Comparison of ENCODE assay signal across 9 cellular contexts in the genomic region with DNA sequence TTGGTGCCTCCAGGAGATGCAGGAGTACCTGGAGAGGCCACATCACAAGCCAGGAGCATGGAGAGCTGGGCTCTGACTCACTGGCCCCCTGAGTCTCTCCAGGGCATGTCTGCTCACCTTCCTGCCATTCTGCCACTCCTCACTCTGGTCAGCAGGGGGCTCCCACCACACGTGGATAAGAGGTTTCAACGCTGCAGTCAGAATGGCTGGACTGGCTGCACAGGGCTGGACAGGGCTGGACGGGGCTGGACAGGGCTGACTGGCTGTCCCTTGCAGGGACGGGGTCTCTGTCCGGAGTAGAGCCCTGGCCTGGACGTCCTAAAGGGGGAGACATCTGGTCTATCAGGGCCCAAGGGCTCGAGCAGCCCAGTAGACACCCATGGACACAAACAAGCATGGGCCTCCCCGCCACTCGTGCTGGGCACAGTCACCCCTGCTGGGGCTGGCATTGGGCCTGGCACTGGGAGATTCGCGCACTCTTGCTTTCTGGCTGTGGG. TPM values are rescaled to one million over a fixed set of nuclear protein-coding genes. Genes with fewer than 3 reads are reported as not detected.
DNase-seq lines count a peak whose midpoint lies in the region; ATAC-seq and TF ChIP-seq lines count a peak whose summit lies in the region.
"Had no signal": no experiment of that assay in that cellular context is flagged by ENCODE, and none has a peak within 500 bp of the region (broad histone marks: within the 10 kb centered on the region; RNA-seq: fewer than 3 reads in every experiment).

No MANE protein-coding gene starts in this region.

- H3K36me3 Mint-ChIP-seq in activated naive CD4-positive, alpha-beta T cell treated with anti-CD3 and anti-CD28 coated beads, Interleukin-2, amount 10 ng/mL, durations not matched to agents 7 days and 5 days, result peaks cover 23% of the 10 kb centered on the region

- ATAC-seq in upper lobe of left lung (ENCODE audit: low FRiP score in 2 of 2) (peak; percentile 88 to 89), HG02938 (IDR thresholded peaks at IDR 0.05; ENCODE audit: unreplicated experiment) (no peak)

- H2BK12ac ChIP-seq in trophoblast cell (ENCODE audit: low read length), result no peak overlapping the region

- 0% methylated on average over 2 of the region's 11 CpGs for WGBS in SK-N-SH (ENCODE audit: low lambda C conversion rate)
- no CpG with 5 or more reads among the region's 11 CpGs for WGBS in trophoblast cell (ENCODE audit: extremely low coverage, insufficient coverage, insufficient read length)
- WGBS in upper lobe of left lung, 2 donors, result 10% methylated on average over 6 of the region's 11 CpGs; no CpG with 5 or more reads in 1 of the 2 donors

- no peak overlapping the region for H3K27ac Mint-ChIP-seq in activated naive CD4-positive, alpha-beta T cell treated with anti-CD3 and anti-CD28 coated beads, Interleukin-2, amount 10 ng/mL, durations not matched to agents 7 days and 5 days

- H4K12ac ChIP-seq in trophoblast cell (ENCODE audit: low read depth, low read length), result no peak overlapping the region

- H2BK120ac ChIP-seq in trophoblast cell (ENCODE audit: insufficient read depth, low read length, poor library complexity), result no peak overlapping the region

- H3K9me3 ChIP-seq in SK-N-SH, result no peaks in the 10 kb centered on the region
- H3K9me3 ChIP-seq in trophoblast cell (ENCODE audit: insufficient read depth, low read depth, low read length), result no peaks in the 10 kb centered on the region
- no peaks in the 10 kb centered on the region for H3K9me3 ChIP-seq in upper lobe of left lung

- peak; percentile 99 for TF ChIP-seq RAD21 in SK-N-SH (IDR thresholded peaks at IDR 0.05; ENCODE audit: low read length)

- H2AFZ ChIP-seq in SK-N-SH (ENCODE audit: low read depth) (no peak overlapping the region), trophoblast cell (ENCODE audit: insufficient read depth, low read length, poor library complexity) (no peak overlapping the region)

- no peaks in the 10 kb centered on the region for H3K9me2 ChIP-seq in SK-N-SH

- H3K36me3 ChIP-seq in SK-N-SH (replicated peaks in 1 of 2; ENCODE audit: control insufficient read depth in 1 of 2, insufficient read depth in 2 of 2, low read length in 1 of 2) (no peaks in the 10 kb centered on the region), trophoblast cell (ENCODE audit: control insufficient read depth in 1 of 2, insufficient read depth in 2 of 2, low read length in 2 of 2) (no peaks in the 10 kb centered on the region), upper lobe of left lung (no peaks in the 10 kb centered on the region)

- CTCF ChIA-PET in SK-N-SH (lab: Yijun Ruan, JAX), result interaction anchor here (0.6 to 17.3 kb wide), 49 partner anchors 12 to 290 kb away, joined by 3 to 287 read pairs (median 4); a partner anchor contains a TSS
- CTCF ChIA-PET in activated naive CD4-positive, alpha-beta T cell treated with anti-CD3 and anti-CD28 coated beads, Interleukin-2, amount 10 ng/mL, durations not matched to agents 7 days and 5 days (lab: Charles Lee), result interaction anchor here (0.7 to 6.2 kb wide), 22 partner anchors 10 to 276 kb away, joined by 3 to 74 read pairs (median 4); a partner anchor contains a TSS

- no peaks in the 10 kb centered on the region for H3F3A ChIP-seq in SK-N-SH (replicated peaks; ENCODE audit: insufficient read depth)

- H3K27me3 ChIP-seq in SK-N-SH (ENCODE audit: insufficient read depth) (no peaks in the 10 kb centered on the region), trophoblast cell (ENCODE audit: insufficient read depth, low read length) (no peaks in the 10 kb centered on the region), upper lobe of left lung (no peaks in the 10 kb centered on the region)

- peaks cover 41% of the 10 kb centered on the region for H3K4me1 Mint-ChIP-seq in activated naive CD4-positive, alpha-beta T cell treated with anti-CD3 and anti-CD28 coated beads, Interleukin-2, amount 10 ng/mL, durations not matched to agents 7 days and 5 days

- peaks cover 51% of the 10 kb centered on the region for H3K27me3 Mint-ChIP-seq in activated naive CD4-positive, alpha-beta T cell treated with anti-CD3 and anti-CD28 coated beads, Interleukin-2, amount 10 ng/mL, durations not matched to agents 7 days and 5 days

- no peaks in the 10 kb centered on the region for H3K79me1 ChIP-seq in trophoblast cell (ENCODE audit: low read length)

- no peak overlapping the region for H3K18ac ChIP-seq in trophoblast cell (ENCODE audit: low read length)

- H3K4me2 ChIP-seq in SK-N-SH (no peak overlapping the region), trophoblast cell (ENCODE audit: low read length) (no peak overlapping the region)

- peak; percentile 90 for TF ChIP-seq CTCF in SK-N-SH (IDR thresholded peaks at IDR 0.05)
- peak; percentile 81 to 96 (median 94) for TF ChIP-seq CTCF in upper lobe of left lung (IDR thresholded peaks at IDR 0.05)

- no peak overlapping the region for H4K8ac ChIP-seq in trophoblast cell (ENCODE audit: low read depth, low read length)

- no peak overlapping the region for H4K91ac ChIP-seq in trophoblast cell (ENCODE audit: low read depth, low read length)

- DNase-seq in DMS79 treated with DMSO at 0.1 percent for 48 hours (lab: John Stamatoyannopoulos, UW) (peak; percentile 4), KG1 (lab: John Stamatoyannopoulos, UW) (peak; percentile 41), SK-N-SH (peak; percentile 92), glomerular visceral epithelial cell (ENCODE audit: extremely low spot score) (peak; percentile 89), trophoblast cell (peak; percentile 81 to 95), upper lobe of left lung (peak in 1 of 2 donors; percentile 86)
- peak; percentile 81 for DNase-seq in activated naive CD4-positive, alpha-beta T cell treated with anti-CD3 and anti-CD28 coated beads, Interleukin-2, amount 10 ng/mL, durations not matched to agents 7 days and 5 days

- H3K79me2 ChIP-seq in SK-N-SH (ENCODE audit: insufficient read depth) (no peaks in the 10 kb centered on the region), trophoblast cell (ENCODE audit: control insufficient read depth, insufficient read depth, low read length, poor library complexity) (no peaks in the 10 kb centered on the region)

- H3K4me3 ChIP-seq in SK-N-SH (ENCODE audit: low read depth in 2 of 2, low read length in 1 of 2) (no peak overlapping the region; a peak in 1 of 4 replicates), trophoblast cell (ENCODE audit: low read depth, low read length) (no peak overlapping the region), upper lobe of left lung (no peak overlapping the region)

- H3K9ac ChIP-seq in SK-N-SH (no peak overlapping the region), trophoblast cell (ENCODE audit: low read length) (no peak overlapping the region)

- no peak overlapping the region for H3K23ac ChIP-seq in trophoblast cell (ENCODE audit: low read length)

- H3K9me3 Mint-ChIP-seq in activated naive CD4-positive, alpha-beta T cell treated with anti-CD3 and anti-CD28 coated beads, Interleukin-2, amount 10 ng/mL, durations not matched to agents 7 days and 5 days, result no peaks in the 10 kb centered on the region
- H3K9me3 Mint-ChIP-seq: dendritic cell treated with granulocyte-macrophage colony-stimulating factor and Interleukin-4, amounts not matched to agents 40 ng/mL and 50 ng/mL, for 4 days had no signal

- TF ChIP-seq EP300 in SK-N-SH (IDR thresholded peaks at IDR 0.05; ENCODE audit: borderline replicate concordance in 1 of 2, low read depth in 1 of 2, low read length in 1 of 2) (no peak), upper lobe of left lung (IDR thresholded peaks at IDR 0.05) (no peak)

- H4K20me1 ChIP-seq in SK-N-SH (ENCODE audit: insufficient read depth), result no peaks in the 10 kb centered on the region

- H3K14ac ChIP-seq in trophoblast cell (ENCODE audit: low read length), result no peak overlapping the region

- no peak overlapping the region for H3K4me3 Mint-ChIP-seq in activated naive CD4-positive, alpha-beta T cell treated with anti-CD3 and anti-CD28 coated beads, Interleukin-2, amount 10 ng/mL, durations not matched to agents 7 days and 5 days
- H3K4me3 Mint-ChIP-seq: dendritic cell treated with granulocyte-macrophage colony-stimulating factor and Interleukin-4, amounts not matched to agents 40 ng/mL and 50 ng/mL, for 4 days had no signal

- H2BK5ac ChIP-seq in trophoblast cell (ENCODE audit: low read depth, low read length, poor library complexity), result no peak overlapping the region

- no peak overlapping the region for H3K4ac ChIP-seq in trophoblast cell (ENCODE audit: low read depth, low read length)

- H2AK5ac ChIP-seq in trophoblast cell (ENCODE audit: low read length), result no peak overlapping the region

- H3K4me1 ChIP-seq in SK-N-SH (ENCODE audit: control insufficient read depth in 1 of 2, insufficient read depth in 2 of 2, low read depth in 1 of 2, low read length in 1 of 2) (no peaks in the 10 kb centered on the region), trophoblast cell (ENCODE audit: control insufficient read depth in 1 of 2, insufficient read depth in 2 of 2, low read length in 2 of 2) (no peaks in the 10 kb centered on the region), upper lobe of left lung (peaks cover 6 to 12% (median 9%) of the 10 kb centered on the region in 4 donors)

- POLR2A ChIA-PET in SK-N-SH (lab: Yijun Ruan, JAX), result no interaction called here

- no peak for TF ChIP-seq POLR2A in upper lobe of left lung (IDR thresholded peaks at IDR 0.05)

- H3K27ac ChIP-seq in SK-N-SH (ENCODE audit: low read depth in 2 of 2, low read length in 1 of 2) (no peak overlapping the region), trophoblast cell (ENCODE audit: low read depth, low read length) (no peak overlapping the region), upper lobe of left lung (no peak overlapping the region)

TF ChIP-seq in SK-N-SH, 30 proteins besides CTCF, POLR2A, EP300 and RAD21 (continues in another document):
- TF ChIP-seq, protein P1, sequence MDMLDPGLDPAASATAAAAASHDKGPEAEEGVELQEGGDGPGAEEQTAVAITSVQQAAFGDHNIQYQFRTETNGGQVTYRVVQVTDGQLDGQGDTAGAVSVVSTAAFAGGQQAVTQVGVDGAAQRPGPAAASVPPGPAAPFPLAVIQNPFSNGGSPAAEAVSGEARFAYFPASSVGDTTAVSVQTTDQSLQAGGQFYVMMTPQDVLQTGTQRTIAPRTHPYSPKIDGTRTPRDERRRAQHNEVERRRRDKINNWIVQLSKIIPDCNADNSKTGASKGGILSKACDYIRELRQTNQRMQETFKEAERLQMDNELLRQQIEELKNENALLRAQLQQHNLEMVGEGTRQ (IDR thresholded peaks at IDR 0.05; ENCODE audit: borderline replicate concordance, low read depth, low read length), result no peak
- no peak for TF ChIP-seq ELF1 (IDR thresholded peaks at IDR 0.05)
- TF ChIP-seq RCOR1 (IDR thresholded peaks at IDR 0.05; ENCODE audit: low read length), result peak; percentile 45; the same call in 1 of the 2 replicates
- peak; percentile 29; the same call in 1 of the 2 replicates for TF ChIP-seq NRF1 (IDR thresholded peaks at IDR 0.05; ENCODE audit: low read depth, low read length)

RNA-seq across cellular contexts. Expression of a gene that starts 34.6 kb away (rescaled TPM):
- 0.03 and 0.07 TPM in 2 replicates for polyA plus RNA-seq in SK-N-SH (2012; rRNA removed)
- polyA plus RNA-seq in SK-N-SH (2012; cell fraction: cytosol; rRNA removed), result 0.01 and 0.04 TPM in 2 replicates
- polyA plus RNA-seq in SK-N-SH (2012; cell fraction: nucleus; rRNA removed), result 0.08 and 0.13 TPM in 2 replicates
- not detected in 2 replicates for polyA plus RNA-seq in trophoblast cell (2013)
- total RNA-seq in upper lobe of left lung, result 10 to 100 TPM; 16.7 to 71.2 (median 44.7) TPM
